8 cellular contexts compared by ENCODE assay signal in the genomic region with DNA sequence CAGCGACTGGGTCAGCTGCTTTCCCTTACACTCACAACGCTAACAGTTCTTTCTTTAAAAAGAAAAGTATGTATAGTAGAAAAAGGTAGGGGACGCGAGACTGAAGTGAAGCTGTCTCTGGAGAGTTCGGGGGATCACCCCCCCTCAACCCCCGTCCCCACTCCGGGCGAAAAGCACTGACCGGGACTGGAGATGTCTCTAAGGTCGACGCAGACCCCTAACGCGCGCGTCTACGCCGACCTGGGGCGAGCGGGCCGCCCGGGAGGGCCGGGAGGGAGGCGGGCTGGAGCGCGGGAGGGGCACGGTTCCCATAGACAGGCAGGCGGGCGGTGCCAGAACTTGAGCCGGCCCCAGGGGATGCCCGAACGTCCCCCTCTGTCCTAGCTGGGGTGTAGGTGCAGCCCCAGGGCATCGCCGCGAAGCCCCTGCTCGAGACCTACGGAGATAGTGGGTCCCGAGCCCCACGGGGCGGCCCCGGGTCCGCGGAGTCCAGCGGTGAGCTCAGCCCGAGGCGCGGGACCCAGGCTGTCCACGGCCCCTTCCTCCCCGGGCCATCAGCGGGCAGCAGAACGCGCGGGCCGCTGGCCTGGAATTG.
DNase-seq lines count a peak whose midpoint lies in the region; ATAC-seq and TF ChIP-seq lines count a peak whose summit lies in the region.

No MANE protein-coding gene starts in this region.

- H3K36me3 ChIP-seq in neutrophil = no peaks in the 10 kb centered on the region
- H3K36me3 ChIP-seq in aorta (ENCODE audit: control insufficient read depth in 1 of 2, insufficient read depth in 2 of 2, low read length in 1 of 2) = no peaks in the 10 kb centered on the region

- DNase-seq in ELR (ENCODE audit: low read depth) (peak; percentile 62), Kasumi-1 (lab: John Stamatoyannopoulos, UW) (peak; percentile 50 to 64), fibroblast of the aortic adventitia (ENCODE audit: low read depth) (peak; percentile 35), aorta (peak; percentile 74 to 87), superior temporal gyrus (ENCODE audit: extremely low spot score) (no peak)
- peak; percentile 26 for DNase-seq in activated T-cell treated with anti-CD3 and anti-CD28 coated beads, Interleukin-2, amount 50 U/mL, for 4 hours

- intact Hi-C loops in aorta (cut with DNase I) = loop anchor here (1.0 to 5.0 kb wide), 4 partner anchors 65 to 220 kb away; partner anchors contain the start of gene GPR155 (in 1 of the 2)

- TF ChIP-seq CTCF in fibroblast of the aortic adventitia (IDR thresholded peaks at IDR 0.05; ENCODE audit: insufficient read depth, low read length) (no peak), neutrophil (IDR thresholded peaks at IDR 0.05) (no peak)

- peak overlapping the region; percentile 87 for H3K27ac ChIP-seq in neutrophil
- H3K27ac ChIP-seq in aorta (ENCODE audit: low read depth in 1 of 2, low read length in 2 of 2) = peak overlapping the region; percentile 69 to 81

- 0% methylated on average over 46 to 53 of the region's 53 CpGs for WGBS in aorta, 2 donors

- peak; percentile 42 for ATAC-seq in GM21619 (IDR thresholded peaks at IDR 0.05; ENCODE audit: unreplicated experiment)
- ATAC-seq in activated T-cell treated with anti-CD3 and anti-CD28 coated beads, Interleukin-2, amount 50 U/mL, for 4 hours = peak; percentile 61 to 62
- peak; percentile 82 for ATAC-seq in aorta (ENCODE audit: low FRiP score)

- H3K9me3 Mint-ChIP-seq in activated T-cell treated with anti-CD3 and anti-CD28 coated beads, Interleukin-2, amount 50 U/mL, for 4 hours = no peaks in the 10 kb centered on the region

- peaks cover 63% of the 10 kb centered on the region for H3K4me1 Mint-ChIP-seq in activated T-cell treated with anti-CD3 and anti-CD28 coated beads, Interleukin-2, amount 50 U/mL, for 4 hours (ENCODE audit: low read depth)

- no peaks in the 10 kb centered on the region for H3K27me3 Mint-ChIP-seq in activated T-cell treated with anti-CD3 and anti-CD28 coated beads, Interleukin-2, amount 50 U/mL, for 4 hours (ENCODE audit: low read depth)

- H3K4me3 Mint-ChIP-seq in activated T-cell treated with anti-CD3 and anti-CD28 coated beads, Interleukin-2, amount 50 U/mL, for 4 hours = peak overlapping the region; percentile 83

- no peaks in the 10 kb centered on the region for H3K9me3 ChIP-seq in neutrophil
- no peaks in the 10 kb centered on the region for H3K9me3 ChIP-seq in aorta (ENCODE audit: control insufficient read depth, low read length)

- H3K4me1 ChIP-seq in neutrophil (ENCODE audit: control insufficient read depth in 1 of 2, insufficient read depth in 1 of 2, low read depth in 1 of 2, low read length in 1 of 2) (peaks cover 50 to 51% of the 10 kb centered on the region in 2 experiments), aorta (ENCODE audit: control insufficient read depth in 1 of 2, insufficient read depth in 2 of 2, low read length in 2 of 2) (peaks cover 0 to 10% of the 10 kb centered on the region in 2 donors)

- peaks cover 10% of the 10 kb centered on the region for H3K27me3 ChIP-seq in neutrophil
- H3K27me3 ChIP-seq in aorta (ENCODE audit: control insufficient read depth in 1 of 2, insufficient read depth in 2 of 2, low read length in 1 of 2) = no peaks in the 10 kb centered on the region

- no peaks in the 10 kb centered on the region for H3K36me3 Mint-ChIP-seq in activated T-cell treated with anti-CD3 and anti-CD28 coated beads, Interleukin-2, amount 50 U/mL, for 4 hours (ENCODE audit: insufficient read depth)

- H3K4me3 ChIP-seq in fibroblast of the aortic adventitia (ENCODE audit: low read depth, low read length) (peak overlapping the region; percentile 84), neutrophil (ENCODE audit: low read depth in 1 of 2, low read length in 1 of 2) (peak overlapping the region; percentile 81 to 91), aorta (ENCODE audit: low read length in 2 of 2) (peak overlapping the region; percentile 85 to 86)
